Comparison of ENCODE assay signal across 16 cellular contexts in the genomic region with DNA sequence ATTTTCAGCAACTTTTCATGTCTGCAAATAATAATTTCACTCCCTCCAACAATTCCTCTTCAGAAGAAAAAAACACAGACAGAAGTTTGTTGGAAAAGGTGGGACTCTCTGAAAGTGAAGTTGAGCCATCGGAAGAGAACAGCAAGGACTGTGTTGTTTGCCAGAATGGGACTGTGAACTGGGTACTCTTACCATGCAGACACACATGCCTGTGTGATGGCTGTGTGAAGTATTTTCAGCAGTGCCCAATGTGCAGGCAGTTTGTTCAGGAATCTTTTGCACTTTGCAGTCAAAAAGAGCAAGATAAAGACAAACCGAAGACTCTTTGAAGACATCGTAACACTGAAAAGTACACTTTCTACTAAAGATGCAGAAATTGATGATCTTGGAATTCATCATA. TPM values are rescaled to one million over a fixed set of nuclear protein-coding genes. Genes with fewer than 3 reads are reported as not detected.
A peak's percentile ranks its signal among the peaks of the same experiment; 100 is the strongest.
DNase-seq lines count a peak whose midpoint lies in the region; ATAC-seq, FAIRE-seq and TF ChIP-seq lines count a peak whose summit lies in the region.
"Had no signal": no experiment of that assay in that cellular context is flagged by ENCODE, and none has a peak within 500 bp of the region (broad histone marks: within the 10 kb centered on the region; RNA-seq: fewer than 3 reads in every experiment).

No MANE protein-coding gene starts in this region.

- FAIRE-seq in A549 (lab: Jason Lieb, UNC) (peak; percentile 28), HTR-8/SVneo (lab: Jason Lieb, UNC) (peak; percentile 33), small intestine (lab: Jason Lieb, UNC) (no peak)
- FAIRE-seq: A204.1, GM12878 had no signal

- peak overlapping the region; percentile 41 for H3K9ac ChIP-seq in endocrine pancreas (ENCODE audit: control insufficient read depth, insufficient read depth, low read length)

- WGBS in A549 (ENCODE audit: missing lambda C conversion rate) = 90% methylated on average over 3 of the region's 3 CpGs
- 25 to 75% (median 48%) methylated on average over 3 of the region's 3 CpGs for whole genome bisulfite sequencing in small intestine, 3 donors

- H3K4me1 ChIP-seq in A549 (peaks cover 9% of the 10 kb centered on the region; the same call in 1 of the 3 replicates), endocrine pancreas (ENCODE audit: control insufficient read depth, insufficient read depth, low read length) (peaks cover 22% of the 10 kb centered on the region), small intestine (ENCODE audit: control insufficient read depth in 2 of 2, insufficient read depth in 1 of 2, low read depth in 1 of 2, low read length in 1 of 2) (no peaks in the 10 kb centered on the region)

- TF ChIP-seq EP300 in A549 (IDR thresholded peaks at IDR 0.05) = no peak

- no peaks in the 10 kb centered on the region for H3K27me3 ChIP-seq in endocrine pancreas (ENCODE audit: control insufficient read depth, insufficient read depth, low read length)
- no peaks in the 10 kb centered on the region for H3K27me3 ChIP-seq in small intestine (ENCODE audit: control insufficient read depth in 2 of 2, insufficient read depth in 2 of 2, low read length in 2 of 2)

- POLR2A ChIA-PET in A549 (lab: Yijun Ruan, JAX) = interaction anchor here (1.1 kb wide), 1 partner anchor 29 kb away, joined by 3 read pairs; a partner anchor contains a TSS

- TF ChIP-seq CTCF in A549 (IDR thresholded peaks at IDR 0.05) = no peak

- no peak for TF ChIP-seq POLR2A in A549 (IDR thresholded peaks at IDR 0.05; ENCODE audit: low read length)

- H3K36me3 ChIP-seq in endocrine pancreas (ENCODE audit: control insufficient read depth, insufficient read depth, low read length) (no peaks in the 10 kb centered on the region), small intestine (ENCODE audit: control insufficient read depth in 2 of 2, insufficient read depth in 2 of 2, low read length in 2 of 2) (no peaks in the 10 kb centered on the region)

- no peak overlapping the region for H3K27ac ChIP-seq in A549
- H3K27ac ChIP-seq in small intestine (ENCODE audit: low read depth in 1 of 2, low read length in 1 of 2) = no peak overlapping the region
- H3K27ac ChIP-seq: HL-60 had no signal

- H3K9me3 ChIP-seq in A549 (no peaks in the 10 kb centered on the region), endocrine pancreas (ENCODE audit: control insufficient read depth, low read length) (no peaks in the 10 kb centered on the region), small intestine (ENCODE audit: control insufficient read depth, low read depth) (no peaks in the 10 kb centered on the region)
- H3K9me3 ChIP-seq: Caco-2 had no signal

- H3K4me3 ChIP-seq in A549 (no peak overlapping the region), endocrine pancreas (ENCODE audit: control insufficient read depth, insufficient read depth, low read length) (peak overlapping the region; percentile 3), small intestine (ENCODE audit: low read depth in 1 of 2, low read length in 2 of 2) (no peak overlapping the region)
- H3K4me3 ChIP-seq: GM12878 had no signal

- no peak for DNase-seq in A549 (ENCODE audit: low read depth in 1 of 2, low spot score in 1 of 2)
- no peak for DNase-seq in HTR-8/SVneo (ENCODE audit: insufficient read length, low spot score)
- peak; percentile 14 for DNase-seq in small intestine
- no peak for DNase-seq in NCI-H345 (lab: John Stamatoyannopoulos, UW)
- no peak for DNase-seq in NCI-H187 treated with DMSO at 0.1 percent for 48 hours (lab: John Stamatoyannopoulos, UW)
- DNase-seq: Caco-2; CD8-positive, alpha-beta memory T cell; DMS79; HCEC 1CT; HFFc6; KG1 had no signal

- CTCF ChIA-PET in A549 (lab: Yijun Ruan, JAX) = interaction anchor here (1.6 kb wide), 1 partner anchor 236 kb away, joined by 3 read pairs; no protein-coding TSS in a partner anchor

- H3K4me2 ChIP-seq in A549 = peak overlapping the region; percentile 33; the same call in 2 of the 3 replicates

- ATAC-seq in A549 (no peak), HG02759 (IDR thresholded peaks at IDR 0.05; ENCODE audit: unreplicated experiment) (no peak)
- ATAC-seq: GM12878 had no signal

- no peak for TF ChIP-seq RAD21 in A549 (conservative IDR thresholded peaks at IDR 0.05 in 1 of 2, IDR thresholded peaks at IDR 0.05 in 1 of 2)

TF ChIP-seq in A549, 52 proteins besides CTCF, POLR2A, EP300 and RAD21:
- TF ChIP-seq ESRRA (IDR thresholded peaks at IDR 0.05; ENCODE audit: borderline replicate concordance, low read length) (no peak), MAZ (IDR thresholded peaks at IDR 0.05; ENCODE audit: borderline replicate concordance, low read depth, low read length) (no peak), RNF2 (IDR thresholded peaks at IDR 0.05; ENCODE audit: borderline replicate concordance, low read depth) (no peak), HDAC2 (IDR thresholded peaks at IDR 0.05) (no peak), PHF8 (IDR thresholded peaks at IDR 0.05; ENCODE audit: borderline replicate concordance, low read depth) (no peak), RCOR1 (IDR thresholded peaks at IDR 0.05; ENCODE audit: low read depth, low read length) (no peak)

RNA-seq across cellular contexts. Expression of a gene that starts 28.3 kb away (rescaled TPM):
- 35.4 and 35.9 TPM in 2 replicates for polyA plus RNA-seq in A549 (2011; rRNA removed)
- polyA plus RNA-seq in A549 (2012; cell fraction: cytosol; rRNA removed) = 4.7 and 5.9 TPM in 2 replicates
- polyA plus RNA-seq in A549 (2012; cell fraction: nucleus; rRNA removed) = 2.6 and 4.0 TPM in 2 replicates
- polyA plus RNA-seq in A549 (2017; fragmentation: RNase III; extraction: RNeasy Plus Mini Kit Qiagen cat#74134 plus additional on column Dnase treatment) = 15.4 to 18.2 TPM (median 15.8 TPM) in 3 replicates
- polyA minus RNA-seq in A549 (2011; rRNA and poly(A)+ RNA removed) = 9.6 and 10.1 TPM in 2 replicates
- 10 to 100 TPM; 11.9 to 16.5 (median 15.8) TPM for polyA plus RNA-seq in small intestine

RNA-seq across cellular contexts. Expression of a gene that starts 28.9 kb away (rescaled TPM):
- polyA plus RNA-seq in A549 (2011; rRNA removed) (3.9 and 5.3 TPM in 2 replicates), A549 (2017; fragmentation: RNase III; extraction: RNeasy Plus Mini Kit Qiagen cat#74134 plus additional on column Dnase treatment) (5.4 to 8.0 TPM (median 6.1 TPM) in 3 replicates), small intestine (1 to 10 TPM; 2.7 to 3.6 (median 3.5) TPM)
- polyA plus RNA-seq in A549 (2012; cell fraction: cytosol; rRNA removed) = 2.4 and 3.2 TPM in 2 replicates
- polyA plus RNA-seq in A549 (2012; cell fraction: nucleus; rRNA removed) = 7.7 and 10.7 TPM in 2 replicates
- 16.6 and 23.5 TPM in 2 replicates for polyA minus RNA-seq in A549 (2011; rRNA and poly(A)+ RNA removed)
- polyA plus RNA-seq: CD8-positive, alpha-beta memory T cell had no signal

RNA-seq across cellular contexts. Expression of a gene that starts 49.3 kb away (rescaled TPM):
- polyA plus RNA-seq in A549 (2011; rRNA removed) (35.3 and 45.5 TPM in 2 replicates), A549 (2017; fragmentation: RNase III; extraction: RNeasy Plus Mini Kit Qiagen cat#74134 plus additional on column Dnase treatment) (56.8 to 66.7 TPM (median 62.3 TPM) in 3 replicates), small intestine (10 to 100 TPM; 25.9 to 38.0 (median 29.1) TPM)
- polyA plus RNA-seq in A549 (2012; cell fraction: cytosol; rRNA removed) = 7.0 TPM in 2 replicates
- 3.9 and 6.6 TPM in 2 replicates for polyA plus RNA-seq in A549 (2012; cell fraction: nucleus; rRNA removed)
- polyA minus RNA-seq in A549 (2011; rRNA and poly(A)+ RNA removed) = 10.9 and 11.4 TPM in 2 replicates
